In genomic region chr3:58384381-58385090, GRCh38 we compare ENCODE assay signal across 11 cellular contexts. TPM values are rescaled to one million over a fixed set of nuclear protein-coding genes. Genes with fewer than 3 reads are reported as not detected.
A peak's percentile ranks its signal among the peaks of the same experiment; 100 is the strongest.
DNase-seq lines count a peak whose midpoint lies in the region; ATAC-seq and TF ChIP-seq lines count a peak whose summit lies in the region.
"Had no signal": no experiment of that assay in that cellular context is flagged by ENCODE, and none has a peak within 500 bp of the region (broad histone marks: within the 10 kb centered on the region; RNA-seq: fewer than 3 reads in every experiment).

No MANE protein-coding gene starts in this region.

- intact Hi-C loops in Panc1 (cut with micrococcal nuclease; ENCODE audit: unreplicated experiment): no loop called here

- peaks cover 7% of the 10 kb centered on the region for H3K79me2 ChIP-seq in parathyroid adenoma

- H3K36me3 ChIP-seq in Panc1 (ENCODE audit: control insufficient read depth, insufficient read depth, low read length) (no peaks in the 10 kb centered on the region), parathyroid adenoma (ENCODE audit: control insufficient read depth, insufficient read depth, low read length) (no peaks in the 10 kb centered on the region)

- TF ChIP-seq CTCF in Panc1 (IDR thresholded peaks at IDR 0.05) (no peak), parathyroid adenoma (IDR thresholded peaks at IDR 0.05) (no peak)

- ATAC-seq in Panc1: no peak
- ATAC-seq in GM18868 (IDR thresholded peaks at IDR 0.05; ENCODE audit: unreplicated experiment): no peak
- no peak for ATAC-seq in GM18907 (IDR thresholded peaks at IDR 0.05; ENCODE audit: unreplicated experiment)

- POLR2A ChIA-PET in Panc1 (lab: Charles Lee): no interaction called here

- in situ Hi-C loops in G401 (cut with HindIII; ENCODE audit: low sequenced_read_pairs) (no loop called here), Panc1 (cut with HindIII; ENCODE audit: low pct_unique_long_range_greater_than_20kb, low sequenced_read_pairs) (no loop called here)

- no peak overlapping the region for H3K4me3 ChIP-seq in Panc1 (ENCODE audit: low read depth in 2 of 2, low read length in 2 of 2)
- no peak overlapping the region for H3K4me3 ChIP-seq in parathyroid adenoma (ENCODE audit: low read depth, low read length)

- H3K9ac ChIP-seq in parathyroid adenoma: no peak overlapping the region

- peak; percentile 51 for DNase-seq in G401 (ENCODE audit: low spot score)
- no peak for DNase-seq in Panc1 (ENCODE audit: low read depth, low spot score)
- no peak for DNase-seq in COR-L47 (lab: John Stamatoyannopoulos, UW)
- DNase-seq in kidney glomerular epithelial cell (lab: John Stamatoyannopoulos, UW): no peak
- DNase-seq: effector CD4-positive, alpha-beta T cell; glutamatergic neuron; NCI-H2227 treated with DMSO at 0.1 percent for 48 hours had no signal

- peak overlapping the region; percentile 23 for H2AFZ ChIP-seq in parathyroid adenoma

- CTCF ChIA-PET in Panc1 (lab: Charles Lee): no interaction called here

- no peaks in the 10 kb centered on the region for H3K9me3 ChIP-seq in Panc1 (ENCODE audit: control insufficient read depth, insufficient read depth, low read depth, low read length)
- no peaks in the 10 kb centered on the region for H3K9me3 ChIP-seq in parathyroid adenoma (ENCODE audit: control insufficient read depth, low read length)

- H3K4me1 ChIP-seq in Panc1 (ENCODE audit: control insufficient read depth, insufficient read depth, low read length) (peaks cover 20% of the 10 kb centered on the region), parathyroid adenoma (peaks cover 23% of the 10 kb centered on the region)

- H3K27me3 ChIP-seq in Panc1 (ENCODE audit: control insufficient read depth, insufficient read depth, low read length): no peaks in the 10 kb centered on the region
- H3K27me3 ChIP-seq in parathyroid adenoma (ENCODE audit: control insufficient read depth, insufficient read depth, low read length): no peaks in the 10 kb centered on the region

- peak overlapping the region; percentile 38 for H3K4me2 ChIP-seq in parathyroid adenoma (ENCODE audit: low read length)

- peak overlapping the region; percentile 68 for H3K27ac ChIP-seq in Panc1 (ENCODE audit: low read length)
- peak overlapping the region; percentile 99 for H3K27ac ChIP-seq in cingulate gyrus (ENCODE audit: low read depth, low read length)
- peak overlapping the region; percentile 66 for H3K27ac ChIP-seq in parathyroid adenoma

- no TSS peak for BruUV-seq in Panc1 (replicated peaks; lab: Mats Ljungman, UMichigan)

RNA-seq across cellular contexts. Expression of gene PDHB, which starts 49.1 kb away (rescaled TPM):
- 341 and 345 TPM in 2 replicates for total RNA-seq in G401 (2014; rRNA removed; shearing (Covaris generic))
- total RNA-seq in Panc1 (2021; ENCODE audit: unreplicated experiment): 66.6 TPM
- polyA plus RNA-seq in Panc1 (2012; ENCODE audit: insufficient read length): 67.2 TPM

RNA-seq across cellular contexts. Expression of gene PXK, which starts 51.8 kb away (rescaled TPM):
- total RNA-seq in G401 (2014; rRNA removed; shearing (Covaris generic)): 17.0 and 18.4 TPM in 2 replicates
- total RNA-seq in Panc1 (2021; ENCODE audit: unreplicated experiment): 14.2 TPM
- polyA plus RNA-seq in Panc1 (2012; ENCODE audit: insufficient read length): 11.6 TPM
